20 cellular contexts compared by ENCODE assay signal in genomic region chr11:71914617-71915189, GRCh38. TPM values are rescaled to one million over a fixed set of nuclear protein-coding genes. Genes with fewer than 3 reads are reported as not detected.
"Had no signal": no experiment of that assay in that cellular context is flagged by ENCODE, and none has a peak within 500 bp of the region (broad histone marks: within the 10 kb centered on the region; RNA-seq: fewer than 3 reads in every experiment).

No MANE protein-coding gene starts in this region.

- H3K4me1 ChIP-seq: ascending aorta, colonic mucosa, lower lobe of right lung, sigmoid colon, tibial artery, uterus had no signal

- H3K27me3 ChIP-seq: ascending aorta, colonic mucosa, sigmoid colon, tibial artery, uterus had no signal

- H3K4me3 Mint-ChIP-seq: activated B cell treated with CpG ODN at 0.5 μM for 24 hours; activated CD4-positive, alpha-beta T cell treated with anti-CD3 and anti-CD28 coated beads, Interleukin-2, amount 10 ng/mL, durations not matched to agents 7 days and 5 days; activated naive CD4-positive, alpha-beta T cell treated with anti-CD3 and anti-CD28 coated beads for 36 hours; central memory CD8-positive, alpha-beta T cell; naive thymus-derived CD8-positive, alpha-beta T cell; stimulated activated memory B cell treated with anti-CD40 and anti-IgM and Interleukin-4, amounts not matched to agents 10 μg/mL and 1 μg/mL and 100 μg/mL, for 72 hours had no signal

- H3K4me1 Mint-ChIP-seq: central memory CD8-positive, alpha-beta T cell had no signal

- H3K36me3 ChIP-seq: colonic mucosa, uterus had no signal

- H3K9me3 ChIP-seq: ascending aorta, colonic mucosa, lower lobe of right lung, sigmoid colon, tibial artery, uterus had no signal

- H3K27me3 Mint-ChIP-seq: activated B cell treated with CpG ODN at 0.5 μM for 24 hours; activated CD4-positive, alpha-beta T cell treated with anti-CD3 and anti-CD28 coated beads, Interleukin-2, amount 10 ng/mL, durations not matched to agents 7 days and 5 days; central memory CD8-positive, alpha-beta T cell; naive thymus-derived CD8-positive, alpha-beta T cell; stimulated activated memory B cell treated with anti-CD40 and anti-IgM and Interleukin-4, amounts not matched to agents 10 μg/mL and 1 μg/mL and 100 μg/mL, for 72 hours had no signal

- H3K27ac ChIP-seq: ascending aorta, colonic mucosa, lower lobe of right lung, sigmoid colon, tibial artery, uterus had no signal

- DNase-seq: activated B cell treated with CpG ODN at 0.5 μM for 24 hours; activated CD4-positive, alpha-beta T cell treated with anti-CD3 and anti-CD28 coated beads, Interleukin-2, amount 10 ng/mL, durations not matched to agents 7 days and 5 days; activated naive CD4-positive, alpha-beta T cell treated with anti-CD3 and anti-CD28 coated beads for 36 hours; colonic mucosa; lower lobe of right lung; naive thymus-derived CD8-positive, alpha-beta T cell; sigmoid colon; stimulated activated CD4-positive, alpha-beta T cell treated with anti-CD3 and anti-CD28 coated beads, Interleukin-4, amount 100 ng/mL, for 24 hours; T-helper 9 cell; tibial artery; uterus had no signal

- H3K9me3 Mint-ChIP-seq: activated B cell treated with CpG ODN at 0.5 μM for 24 hours; activated CD4-positive, alpha-beta T cell treated with anti-CD3 and anti-CD28 coated beads, Interleukin-2, amount 10 ng/mL, durations not matched to agents 7 days and 5 days; activated naive CD4-positive, alpha-beta T cell treated with anti-CD3 and anti-CD28 coated beads for 36 hours; central memory CD8-positive, alpha-beta T cell; naive thymus-derived CD8-positive, alpha-beta T cell; stimulated activated memory B cell treated with anti-CD40 and anti-IgM and Interleukin-4, amounts not matched to agents 10 μg/mL and 1 μg/mL and 100 μg/mL, for 72 hours had no signal

- ATAC-seq: lower lobe of right lung; naive thymus-derived CD8-positive, alpha-beta T cell; stimulated activated memory B cell treated with anti-CD40 and anti-IgM and Interleukin-4, amounts not matched to agents 10 μg/mL and 1 μg/mL and 100 μg/mL, for 72 hours had no signal

- H3K27ac Mint-ChIP-seq: activated B cell treated with CpG ODN at 0.5 μM for 24 hours; activated CD4-positive, alpha-beta T cell treated with anti-CD3 and anti-CD28 coated beads, Interleukin-2, amount 10 ng/mL, durations not matched to agents 7 days and 5 days; activated naive CD4-positive, alpha-beta T cell treated with anti-CD3 and anti-CD28 coated beads for 36 hours; stimulated activated memory B cell treated with anti-CD40 and anti-IgM and Interleukin-4, amounts not matched to agents 10 μg/mL and 1 μg/mL and 100 μg/mL, for 72 hours had no signal

- H3K4me3 ChIP-seq: ascending aorta, colonic mucosa, lower lobe of right lung, sigmoid colon, tibial artery, uterus had no signal

RNA-seq across cellular contexts. Expression of gene XNDC1N, which starts 13.7 kb away (rescaled TPM):
- total RNA-seq: ascending aorta had no signal

RNA-seq across cellular contexts. Expression of gene DEFB131B, which starts 36.5 kb away (rescaled TPM):
- total RNA-seq: activated B cell treated with CpG ODN at 0.5 μM for 24 hours; activated CD4-positive, alpha-beta T cell treated with anti-CD3 and anti-CD28 coated beads, Interleukin-2, amount 10 ng/mL, durations not matched to agents 7 days and 5 days; activated naive CD4-positive, alpha-beta T cell treated with anti-CD3 and anti-CD28 coated beads for 36 hours; ascending aorta; colonic mucosa; epithelial cell of proximal tubule; frontal cortex; lower lobe of right lung; mesenteric fat pad; naive thymus-derived CD8-positive, alpha-beta T cell; sigmoid colon; subcutaneous adipose tissue; uterus had no signal
- polyA plus RNA-seq: adipose tissue; keratinocyte; naive thymus-derived CD8-positive, alpha-beta T cell; sigmoid colon had no signal
